In the genomic region with DNA sequence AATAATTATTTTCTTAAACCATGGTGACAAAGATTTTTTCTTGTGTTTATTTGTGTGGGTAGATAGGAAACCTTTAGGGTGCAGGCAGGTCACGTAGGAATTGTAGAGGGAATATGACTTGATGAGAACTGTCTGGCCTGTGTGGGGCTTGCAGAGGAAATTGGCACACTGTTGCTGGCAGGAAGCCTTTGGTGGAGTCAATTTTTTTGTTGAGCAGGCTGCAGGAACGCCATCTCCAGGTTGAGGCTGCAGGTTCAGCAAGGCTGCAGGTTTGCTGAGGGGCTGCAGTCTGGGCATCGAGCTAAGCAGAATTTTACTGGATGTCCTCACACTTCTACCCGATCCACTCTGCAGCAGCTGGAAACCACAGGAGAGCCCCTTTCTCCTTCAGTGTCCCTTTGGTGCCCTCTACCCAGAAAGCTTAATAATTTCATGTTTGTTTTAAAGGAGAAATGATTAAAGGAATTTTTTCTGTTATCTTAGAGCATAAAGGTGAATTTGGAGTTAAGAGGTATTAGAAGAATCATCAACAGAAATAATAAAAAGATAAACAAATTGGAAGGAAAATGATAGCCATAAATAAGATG, we compare ENCODE assay signal across 1 cellular context.
TF ChIP-seq lines count a peak whose summit lies in the region.

No MANE protein-coding gene starts in this region.

TF ChIP-seq in HCT116, 20 proteins besides CTCF, POLR2A, EP300 and RAD21 (continued from another document):
- TF ChIP-seq YY1 (IDR thresholded peaks at IDR 0.05; ENCODE audit: extremely low read depth, insufficient replicate concordance, low read depth, low read length) (no peak), FOSL1 (IDR thresholded peaks at IDR 0.05; ENCODE audit: low read depth) (no peak), EZH2phosphoT487 (IDR thresholded peaks at IDR 0.05; ENCODE audit: borderline replicate concordance) (no peak), POLR2AphosphoS5 (IDR thresholded peaks at IDR 0.05; ENCODE audit: low read depth, low read length) (no peak)
